ENCODE assay signal across 9 cellular contexts in the genomic region with DNA sequence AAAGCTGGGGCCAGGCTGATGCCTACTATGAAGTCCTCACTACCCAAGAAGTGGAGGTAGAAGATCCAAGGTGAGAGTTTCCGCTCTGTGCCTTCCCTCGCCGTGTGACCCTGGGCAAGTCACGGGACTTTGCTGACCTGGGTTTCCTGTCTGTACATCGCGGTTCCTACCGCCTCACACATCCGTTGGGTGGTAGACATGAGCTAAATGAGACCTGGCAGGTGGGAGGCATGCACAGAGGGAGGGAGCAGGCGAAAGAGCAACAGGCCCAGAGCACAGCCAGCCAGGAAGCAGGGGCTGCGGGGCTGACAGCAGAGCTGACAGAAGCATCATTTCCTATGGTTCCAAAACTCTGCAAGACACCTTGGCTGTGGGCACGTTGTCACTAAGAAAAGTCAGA.
DNase-seq lines count a peak whose midpoint lies in the region; ATAC-seq and TF ChIP-seq lines count a peak whose summit lies in the region.
"Had no signal": no experiment of that assay in that cellular context is flagged by ENCODE, and none has a peak within 500 bp of the region (broad histone marks: within the 10 kb centered on the region; RNA-seq: fewer than 3 reads in every experiment).

No MANE protein-coding gene starts in this region.

- no peaks in the 10 kb centered on the region for H3K36me3 ChIP-seq in mucosa of descending colon (ENCODE audit: low read depth)
- H3K36me3 ChIP-seq: breast epithelium had no signal

- H3K4me3 ChIP-seq in Jurkat, Clone E6-1 (ENCODE audit: low read length) = peak overlapping the region; percentile 12
- H3K4me3 ChIP-seq in mucosa of descending colon = no peak overlapping the region
- H3K4me3 ChIP-seq: breast epithelium had no signal

- no peak for TF ChIP-seq CTCF in mucosa of descending colon (IDR thresholded peaks at IDR 0.05)

- peaks cover 19% of the 10 kb centered on the region for H3K4me1 ChIP-seq in mucosa of descending colon (ENCODE audit: low read depth)

- intact Hi-C loops in mucosa of descending colon (cut with DNase I, micrococcal nuclease) = no loop called here

- peaks cover 5% of the 10 kb centered on the region for H3K9me3 ChIP-seq in mucosa of descending colon
- H3K9me3 ChIP-seq: breast epithelium had no signal

- peak; percentile 97 for DNase-seq in Jurkat, Clone E6-1 (ENCODE audit: low read depth, low spot score)
- DNase-seq in activated T-cell treated with anti-CD3 and anti-CD28 coated beads for 4 hours = peak; percentile 59
- DNase-seq in mucosa of descending colon = peak; percentile 48 to 77 (median 61)
- DNase-seq in stimulated activated CD8-positive, alpha-beta memory T cell treated with anti-CD3 and anti-CD28 coated beads, Interleukin-7, amount 100 ng/mL, for 24 hours (ENCODE audit: low read depth) = peak; percentile 51
- DNase-seq in SHP77 (lab: John Stamatoyannopoulos, UW) = no peak
- no peak for DNase-seq in substantia nigra (lab: John Stamatoyannopoulos, UW)

- H3K27ac ChIP-seq in substantia nigra (ENCODE audit: low read depth, low read length, poor library complexity, severe bottlenecking) = no peak overlapping the region

- ATAC-seq in mucosa of descending colon (peak; percentile 15), HG03521 (IDR thresholded peaks at IDR 0.05; ENCODE audit: unreplicated experiment) (no peak), GM21381 (IDR thresholded peaks at IDR 0.05; ENCODE audit: unreplicated experiment) (no peak)

Comparison
In these comparisons a context has a peak if more than half of its experiments do, and no peak if none do; other contexts are left out.
1. DNase-seq: peak in Jurkat, Clone E6-1 (single experiment), activated T-cell treated with anti-CD3 and anti-CD28 coated beads for 4 hours (single experiment), mucosa of descending colon (3 of 3) and stimulated activated CD8-positive, alpha-beta memory T cell treated with anti-CD3 and anti-CD28 coated beads, Interleukin-7, amount 100 ng/mL, for 24 hours (single experiment); none in SHP77 (0 of 2) and substantia nigra (0 of 49).